In the genomic region with DNA sequence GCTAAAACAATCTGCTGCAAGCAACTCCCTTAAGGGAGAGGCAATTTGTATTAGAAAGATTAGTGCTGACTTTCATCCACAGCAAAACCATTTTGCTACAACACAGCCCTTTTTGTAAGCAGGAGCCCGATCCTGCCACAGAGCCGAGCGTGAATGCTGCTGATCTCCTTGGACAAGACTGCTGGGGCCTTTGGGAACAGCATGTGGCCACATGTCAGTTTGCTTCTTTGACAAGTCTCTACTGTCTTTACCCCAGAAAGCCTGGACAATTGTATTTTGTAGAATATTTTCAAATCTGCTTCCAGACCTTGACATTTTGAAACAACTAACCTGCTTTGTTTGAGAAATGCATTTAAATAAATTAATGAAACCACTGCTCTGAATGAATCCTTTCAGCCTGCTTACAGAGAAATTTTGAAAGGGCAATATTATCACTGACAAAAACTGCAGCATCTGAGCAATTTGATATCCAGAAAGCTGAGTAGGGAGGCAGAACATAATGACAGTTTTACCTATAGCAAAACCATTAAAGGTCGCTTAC, we compare ENCODE assay signal across 28 cellular contexts.
A peak's percentile ranks its signal among the peaks of the same experiment; 100 is the strongest.
DNase-seq lines count a peak whose midpoint lies in the region; ATAC-seq and TF ChIP-seq lines count a peak whose summit lies in the region.
"Had no signal": no experiment of that assay in that cellular context is flagged by ENCODE, and none has a peak within 500 bp of the region (broad histone marks: within the 10 kb centered on the region; RNA-seq: fewer than 3 reads in every experiment).

No MANE protein-coding gene starts in this region.

- peak in 12 of 56 donors; percentile 6 to 24 (median 18) for TF ChIP-seq CTCF in dorsolateral prefrontal cortex (IDR thresholded peaks at IDR 0.05 in 54 of 56, conservative IDR thresholded peaks at IDR 0.05 in 2 of 56; ENCODE audit: low read depth in 1 of 56, partially characterized antibody in 56 of 56)

- DNase-seq in RPMI7951 (ENCODE audit: low read depth): peak; percentile 20
- DNase-seq in dorsolateral prefrontal cortex: peak in 9 of 10 donors; percentile 37 to 88 (median 68)
- DNase-seq in medulla oblongata (ENCODE audit: extremely low spot score): peak; percentile 76
- DNase-seq in superior temporal gyrus (ENCODE audit: extremely low spot score): peak; percentile 88
- DNase-seq in sciatic nerve (ENCODE audit: low spot score): no peak
- DNase-seq: activated CD4-positive, alpha-beta T cell treated with anti-CD3 and anti-CD28 coated beads for 48 hours; activated CD8-positive, alpha-beta memory T cell treated with anti-CD3 and anti-CD28 coated beads for 24 hours; aorta; colonic mucosa; effector memory CD8-positive, alpha-beta T cell; erythroblast; heart right ventricle; kidney glomerular epithelial cell; lower lobe of right lung; MV-4-11; NCI-H1436; NCI-H2081 treated with DMSO at 0.1 percent for 48 hours; NCI-H446; pancreas; stimulated activated CD4-positive, alpha-beta T cell treated with anti-CD3 and anti-CD28 coated beads, Interleukin-1b, Interleukin-23, amount 100 ng/mL, for 48 hours; T-cell had no signal

- H3K27me3 ChIP-seq in dorsolateral prefrontal cortex: no peaks in the 10 kb centered on the region
- H3K27me3 ChIP-seq: colonic mucosa, pancreas, right atrium auricular region, tibial nerve had no signal

- ATAC-seq in GM21526 (IDR thresholded peaks at IDR 0.05; ENCODE audit: low FRiP score, unreplicated experiment): no peak
- ATAC-seq in sciatic nerve: no peak
- ATAC-seq in GM18873 (IDR thresholded peaks at IDR 0.05; ENCODE audit: low FRiP score, unreplicated experiment): no peak
- ATAC-seq: effector memory CD8-positive, alpha-beta T cell; GM23338; heart right ventricle; lower lobe of right lung; pancreas; T-cell had no signal

- H3K27ac ChIP-seq in dorsolateral prefrontal cortex: peak overlapping the region in 53 of 59 donors; percentile 2 to 91 (median 65)
- H3K27ac ChIP-seq: BLaER1, colonic mucosa, heart right ventricle, lower lobe of right lung, pancreas, right atrium auricular region, RWPE1 had no signal

- intact Hi-C loops in dorsolateral prefrontal cortex (cut with DNase I) (loop anchor here (5.0 to 10.0 kb wide), 3 partner anchors 66 to 128 kb away; no protein-coding TSS in a partner anchor), sciatic nerve (cut with DNase I) (no loop called here)

- H3K4me3 ChIP-seq in dorsolateral prefrontal cortex: no peak overlapping the region
- H3K4me3 ChIP-seq: BLaER1, colonic mucosa, GM23338, heart right ventricle, lower lobe of right lung, pancreas, right atrium auricular region, tibial nerve had no signal
